19 cellular contexts compared by ENCODE assay signal in genomic region chr15:34217587-34218225, GRCh38. TPM values are rescaled to one million over a fixed set of nuclear protein-coding genes. Genes with fewer than 3 reads are reported as not detected.
DNase-seq lines count a peak whose midpoint lies in the region; ATAC-seq, FAIRE-seq and TF ChIP-seq lines count a peak whose summit lies in the region.
"Had no signal": no experiment of that assay in that cellular context is flagged by ENCODE, and none has a peak within 500 bp of the region (broad histone marks: within the 10 kb centered on the region; RNA-seq: fewer than 3 reads in every experiment).

No MANE protein-coding gene starts in this region.

- peaks cover 9% of the 10 kb centered on the region for H3K4me1 ChIP-seq in astrocyte (ENCODE audit: insufficient read depth, low read length)
- H3K4me1 ChIP-seq in naive thymus-derived CD4-positive, alpha-beta T cell (ENCODE audit: control insufficient read depth in 2 of 2, insufficient read depth in 2 of 2, low read length in 2 of 2), result no peaks in the 10 kb centered on the region
- H3K4me1 ChIP-seq: ascending aorta, gastrocnemius medialis, tibial artery had no signal

- H3K4me3 ChIP-seq in astrocyte (ENCODE audit: insufficient read depth, low read depth, low read length), result no peak overlapping the region
- H3K4me3 ChIP-seq in naive thymus-derived CD4-positive, alpha-beta T cell (ENCODE audit: low read length), result no peak overlapping the region
- H3K4me3 ChIP-seq: ascending aorta, gastrocnemius medialis, tibial artery had no signal

- no peaks in the 10 kb centered on the region for H3K36me3 ChIP-seq in astrocyte (ENCODE audit: insufficient read depth, low read length)
- no peaks in the 10 kb centered on the region for H3K36me3 ChIP-seq in naive thymus-derived CD4-positive, alpha-beta T cell (ENCODE audit: control insufficient read depth in 2 of 3, insufficient read depth in 3 of 3, low read length in 3 of 3)
- H3K36me3 ChIP-seq: ascending aorta, gastrocnemius medialis, tibial artery had no signal

- no peak for TF ChIP-seq CTCF in HFFc6 (IDR thresholded peaks at IDR 0.05)
- no peak for TF ChIP-seq CTCF in astrocyte (IDR thresholded peaks at IDR 0.05; ENCODE audit: insufficient read depth, low read depth, low read length)

- intact Hi-C loops in naive thymus-derived CD4-positive, alpha-beta T cell (cut with micrococcal nuclease), result loop anchor here in 1 of 2 donors (10.0 kb wide), 1 partner anchor 1133 kb away; no protein-coding TSS in a partner anchor

- H3K9me3 Mint-ChIP-seq in HFFc6, result no peaks in the 10 kb centered on the region
- H3K9me3 Mint-ChIP-seq in astrocyte (ENCODE audit: unreplicated experiment), result no peaks in the 10 kb centered on the region
- no peaks in the 10 kb centered on the region for H3K9me3 Mint-ChIP-seq in naive thymus-derived CD4-positive, alpha-beta T cell
- H3K9me3 Mint-ChIP-seq: activated CD8-positive, alpha-beta T cell treated with anti-CD3 and anti-CD28 coated beads for 36 hours; IgD-negative memory B cell had no signal

- H3K27ac ChIP-seq in astrocyte (ENCODE audit: low read depth, low read length), result no peak overlapping the region
- no peak overlapping the region for H3K27ac ChIP-seq in naive thymus-derived CD4-positive, alpha-beta T cell (ENCODE audit: low read depth, low read length)
- H3K27ac ChIP-seq: ascending aorta, gastrocnemius medialis, tibial artery had no signal

- no peaks in the 10 kb centered on the region for H3K27me3 ChIP-seq in astrocyte (ENCODE audit: insufficient read depth, low read length)
- no peaks in the 10 kb centered on the region for H3K27me3 ChIP-seq in naive thymus-derived CD4-positive, alpha-beta T cell (ENCODE audit: control insufficient read depth in 2 of 2, insufficient read depth in 2 of 2, low read length in 2 of 2)
- H3K27me3 ChIP-seq: ascending aorta, gastrocnemius medialis, tibial artery had no signal

- H3K9ac ChIP-seq in astrocyte (ENCODE audit: low read length), result no peak overlapping the region

- peaks cover 30% of the 10 kb centered on the region for H3K4me1 Mint-ChIP-seq in HFFc6 (ENCODE audit: low read depth)
- H3K4me1 Mint-ChIP-seq in astrocyte (ENCODE audit: low read depth, unreplicated experiment), result peaks cover 4% of the 10 kb centered on the region
- H3K4me1 Mint-ChIP-seq in naive thymus-derived CD4-positive, alpha-beta T cell, result peaks cover 0 to 3% (median 0%) of the 10 kb centered on the region in 7 donors
- H3K4me1 Mint-ChIP-seq: CD14-positive monocyte, IgD-negative memory B cell had no signal

- H3K9me3 ChIP-seq in astrocyte (ENCODE audit: insufficient read depth, low read depth, low read length), result no peaks in the 10 kb centered on the region
- H3K9me3 ChIP-seq in naive thymus-derived CD4-positive, alpha-beta T cell (ENCODE audit: control insufficient read depth in 2 of 3, low read length in 3 of 3), result no peaks in the 10 kb centered on the region
- H3K9me3 ChIP-seq: ascending aorta, gastrocnemius medialis, tibial artery had no signal

- no peak overlapping the region for H2AFZ ChIP-seq in astrocyte (ENCODE audit: low read depth, low read length)

- no peaks in the 10 kb centered on the region for H3K79me2 ChIP-seq in astrocyte (ENCODE audit: insufficient read depth, low read length)

- DNase-seq in AG20443 (ENCODE audit: low spot score), result peak; percentile 34
- DNase-seq in HFFc6, result peak; percentile 82
- peak; percentile 74 for DNase-seq in astrocyte (ENCODE audit: low read depth)
- DNase-seq in kidney glomerular epithelial cell (lab: John Stamatoyannopoulos, UW), result peak; percentile 6
- no peak for DNase-seq in naive thymus-derived CD4-positive, alpha-beta T cell
- no peak for DNase-seq in superior temporal gyrus (ENCODE audit: extremely low spot score)
- no peak for DNase-seq in DMS 273 treated with DMSO at 0.1 percent for 48 hours (lab: John Stamatoyannopoulos, UW)
- DNase-seq in GOT3 (lab: John Stamatoyannopoulos, UW), result no peak
- DNase-seq: activated CD8-positive, alpha-beta T cell treated with anti-CD3 and anti-CD28 coated beads for 36 hours; activated effector memory CD4-positive, alpha-beta T cell treated with Interleukin-2 at 50 U/mL for 16 hours; gastrocnemius medialis; NCI-H1417; NCI-H526; T1000; tibial artery had no signal

- H3K27ac Mint-ChIP-seq in HFFc6 (peak overlapping the region; percentile 51; the same call in 1 of the 2 replicates), astrocyte (ENCODE audit: unreplicated experiment) (no peak overlapping the region)
- H3K27ac Mint-ChIP-seq in naive thymus-derived CD4-positive, alpha-beta T cell, result no peak overlapping the region
- H3K27ac Mint-ChIP-seq: activated CD8-positive, alpha-beta T cell treated with anti-CD3 and anti-CD28 coated beads for 36 hours; CD14-positive monocyte; IgD-negative memory B cell had no signal

- H3K4me2 ChIP-seq in astrocyte (ENCODE audit: low read length), result peak overlapping the region; percentile 46

- CTCF ChIA-PET in naive thymus-derived CD4-positive, alpha-beta T cell (lab: Charles Lee), result interaction anchor here (0.8 kb wide), 1 partner anchor 159 kb away, joined by 3 read pairs; no protein-coding TSS in a partner anchor

- H3K4me3 Mint-ChIP-seq in HFFc6 (peak overlapping the region; percentile 23; the same call in 1 of the 2 replicates), astrocyte (ENCODE audit: unreplicated experiment) (no peak overlapping the region)
- no peak overlapping the region for H3K4me3 Mint-ChIP-seq in naive thymus-derived CD4-positive, alpha-beta T cell
- H3K4me3 Mint-ChIP-seq: activated CD8-positive, alpha-beta T cell treated with anti-CD3 and anti-CD28 coated beads for 36 hours; CD14-positive monocyte; IgD-negative memory B cell had no signal

- H4K20me1 ChIP-seq in astrocyte (ENCODE audit: insufficient read depth, low read length), result no peaks in the 10 kb centered on the region

- POLR2A ChIA-PET in naive thymus-derived CD4-positive, alpha-beta T cell (lab: Charles Lee), result no interaction called here

- peak; percentile 73 for FAIRE-seq in astrocyte (lab: Jason Lieb, UNC)
- FAIRE-seq: islet of Langerhans had no signal

- H3K27me3 Mint-ChIP-seq in HFFc6 (ENCODE audit: insufficient read depth) (no peaks in the 10 kb centered on the region), astrocyte (ENCODE audit: low read depth, unreplicated experiment) (no peaks in the 10 kb centered on the region)
- peaks cover 0 to 11% (median 0%) of the 10 kb centered on the region in 5 donors for H3K27me3 Mint-ChIP-seq in naive thymus-derived CD4-positive, alpha-beta T cell
- H3K27me3 Mint-ChIP-seq: activated CD8-positive, alpha-beta T cell treated with anti-CD3 and anti-CD28 coated beads for 36 hours had no signal

- ATAC-seq in naive thymus-derived CD4-positive, alpha-beta T cell, result no peak
- ATAC-seq: activated CD8-positive, alpha-beta T cell treated with anti-CD3 and anti-CD28 coated beads for 36 hours; gastrocnemius medialis had no signal

- H3K36me3 Mint-ChIP-seq in HFFc6 (ENCODE audit: low read depth) (no peaks in the 10 kb centered on the region), astrocyte (ENCODE audit: low read depth, unreplicated experiment) (no peaks in the 10 kb centered on the region)
- no peaks in the 10 kb centered on the region for H3K36me3 Mint-ChIP-seq in naive thymus-derived CD4-positive, alpha-beta T cell
- H3K36me3 Mint-ChIP-seq: CD14-positive monocyte had no signal

RNA-seq across cellular contexts. Expression of gene EMC4, which starts 7.1 kb away (rescaled TPM):
- total RNA-seq in HFFc6 (2021; fragmentation: NEBNext Ultra II Directional; extraction: Animal tissue kit (Norgen Biotek cat#: 25700)), result 100 to 1,000 TPM; 129 to 152 (median 145) TPM
- total RNA-seq in astrocyte, result 94.1 and 104 TPM in 2 replicates
- total RNA-seq in naive thymus-derived CD4-positive, alpha-beta T cell, result 10 to 100 TPM; 62.4 to 83.8 (median 65.5) TPM
- 100 to 1,000 TPM; 166 to 212 TPM for polyA plus RNA-seq in naive thymus-derived CD4-positive, alpha-beta T cell

RNA-seq across cellular contexts. Expression of gene KATNBL1, which starts 7.8 kb away (rescaled TPM):
- 10 to 100 TPM; 27.2 to 37.1 (median 29.7) TPM for total RNA-seq in HFFc6 (2021; fragmentation: NEBNext Ultra II Directional; extraction: Animal tissue kit (Norgen Biotek cat#: 25700))
- 45.7 and 54.6 TPM in 2 replicates for total RNA-seq in astrocyte
- 10 to 100 TPM; 21.8 to 40.3 (median 33.0) TPM for total RNA-seq in naive thymus-derived CD4-positive, alpha-beta T cell
- 10 to 100 TPM; 32.9 to 41.1 TPM for polyA plus RNA-seq in naive thymus-derived CD4-positive, alpha-beta T cell

Comparison
In these comparisons a context has a peak if more than half of its experiments do, and no peak if none do; other contexts are left out.
1. DNase-seq: peak in AG20443 (single experiment), HFFc6 (single experiment), astrocyte (single experiment) and kidney glomerular epithelial cell (single experiment); none in naive thymus-derived CD4-positive, alpha-beta T cell (0 of 9), superior temporal gyrus (single experiment), DMS 273 treated with DMSO at 0.1 percent for 48 hours (single experiment) and GOT3 (single experiment).